23 cellular contexts compared by ENCODE assay signal in the genomic region with DNA sequence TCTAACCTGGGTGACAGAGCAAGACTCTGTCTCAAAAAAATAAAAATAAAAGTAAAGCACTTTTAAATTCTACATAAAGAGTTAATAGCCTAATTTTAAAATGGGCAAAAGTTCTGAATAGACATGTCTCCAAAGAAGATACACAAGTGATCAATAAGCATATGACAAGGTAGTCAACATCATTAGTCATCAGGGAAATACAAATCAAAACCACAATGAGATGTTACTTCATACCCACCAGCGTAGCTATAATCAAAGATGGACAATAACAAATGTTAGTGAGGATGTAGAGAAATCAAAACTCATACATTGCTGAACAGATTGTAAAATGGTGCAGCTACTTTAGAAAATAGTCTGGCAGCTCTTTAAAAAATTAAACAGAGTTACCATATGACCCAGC.
"Had no signal": no experiment of that assay in that cellular context is flagged by ENCODE, and none has a peak within 500 bp of the region (broad histone marks: within the 10 kb centered on the region; RNA-seq: fewer than 3 reads in every experiment).

No MANE protein-coding gene starts in this region.

- DNase-seq: activated CD8-positive, alpha-beta memory T cell treated with anti-CD3 and anti-CD28 coated beads, Interleukin-2, amount 10 ng/mL, durations not matched to agents 7 days and 5 days; activated effector memory CD4-positive, alpha-beta T cell treated with Interleukin-2 at 50 U/mL for 16 hours; activated naive CD4-positive, alpha-beta T cell; amygdala; MG63; MV-4-11; NCI-H1092 treated with DMSO at 0.1 percent for 48 hours; NCI-H1417 treated with DMSO at 0.1 percent for 48 hours; NCI-H1694; NCI-H2029 treated with DMSO at 0.1 percent for 48 hours; NCI-H345; NCI-H510A treated with DMSO at 0.1 percent for 48 hours; NCI-H69; NK-92 treated with Interleukin-12 subunit alpha and Interleukin-12 subunit beta, amount 100 ng/mL, for 24 hours; OCI-M1; SHP77; SW 1271; T-helper 9 cell had no signal

- H3K27me3 Mint-ChIP-seq: activated CD8-positive, alpha-beta memory T cell treated with anti-CD3 and anti-CD28 coated beads, Interleukin-2, amount 10 ng/mL, durations not matched to agents 7 days and 5 days; activated naive CD4-positive, alpha-beta T cell treated with anti-CD3 and anti-CD28 coated beads, Interleukin-2, amount 50 U/mL, for 24 hours; brain had no signal

- H3K27ac Mint-ChIP-seq: activated CD8-positive, alpha-beta memory T cell treated with anti-CD3 and anti-CD28 coated beads, Interleukin-2, amount 10 ng/mL, durations not matched to agents 7 days and 5 days; activated naive CD4-positive, alpha-beta T cell treated with anti-CD3 and anti-CD28 coated beads, Interleukin-2, amount 50 U/mL, for 24 hours; brain; T-helper 1 cell treated with Interleukin-12 subunit alpha and Interleukin-12 subunit beta and Interleukin-4 antibody, amounts not matched to agents 30 μg/mL and 1 μg/mL, for 36 hours; WTC11 had no signal

- H3K4me3 Mint-ChIP-seq: activated CD8-positive, alpha-beta memory T cell treated with anti-CD3 and anti-CD28 coated beads, Interleukin-2, amount 10 ng/mL, durations not matched to agents 7 days and 5 days; activated naive CD4-positive, alpha-beta T cell treated with anti-CD3 and anti-CD28 coated beads, Interleukin-2, amount 50 U/mL, for 24 hours; brain; T-helper 1 cell treated with Interleukin-12 subunit alpha and Interleukin-12 subunit beta and Interleukin-4 antibody, amounts not matched to agents 30 μg/mL and 1 μg/mL, for 36 hours; WTC11 had no signal

- H3K4me1 Mint-ChIP-seq: brain had no signal

- ATAC-seq: activated CD8-positive, alpha-beta memory T cell treated with anti-CD3 and anti-CD28 coated beads, Interleukin-2, amount 10 ng/mL, durations not matched to agents 7 days and 5 days; SK-N-SH treated with all-trans-retinoic acid at 6 μM for 48 hours; WTC11 had no signal
